Comparison of ENCODE assay signal across 2 cellular contexts in the genomic region with DNA sequence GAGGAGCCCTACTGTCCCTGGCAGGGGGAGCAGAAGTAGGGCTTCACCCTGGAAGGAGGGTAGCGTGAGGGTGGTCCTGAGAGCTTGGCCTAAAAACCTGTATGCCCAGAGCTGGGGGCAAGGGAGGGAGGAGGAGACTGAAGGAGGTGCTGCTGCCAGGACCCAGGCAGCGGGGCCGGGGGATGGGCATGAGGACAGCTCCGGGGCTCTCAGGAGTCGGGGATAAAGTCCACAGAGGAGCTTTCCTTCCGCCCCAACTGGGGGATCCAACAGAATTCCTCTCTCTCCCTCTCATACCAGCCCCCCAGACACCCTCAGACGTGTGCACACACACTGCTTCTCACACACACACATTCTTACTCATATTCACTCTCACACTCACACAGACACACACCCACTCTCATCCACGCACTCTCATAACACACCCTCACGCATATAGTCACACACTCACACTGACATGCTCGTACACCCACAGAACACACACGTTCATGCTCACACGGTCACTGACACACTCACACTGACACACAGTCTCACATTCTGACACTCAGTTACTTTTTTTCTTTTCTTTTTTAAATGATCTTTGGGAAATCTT.
TF ChIP-seq lines count a peak whose summit lies in the region.

No MANE protein-coding gene starts in this region.

TF ChIP-seq in HEK293, 187 proteins besides CTCF, POLR2A, EP300 and RAD21:
- TF ChIP-seq ZNF398 (tag by site-specific recombination; IDR thresholded peaks at IDR 0.05) (no peak), ZFHX2 (tag by site-specific recombination; conservative IDR thresholded peaks at IDR 0.05) (peak; percentile 65), GLI4 (tag by site-specific recombination; IDR thresholded peaks at IDR 0.05) (no peak), ZNF324 (tag by site-specific recombination; IDR thresholded peaks at IDR 0.05) (no peak), ZNF362 (tag by site-specific recombination; IDR thresholded peaks at IDR 0.05) (no peak), SP7 (tag by site-specific recombination; IDR thresholded peaks at IDR 0.05) (no peak), ZNF23 (tag by site-specific recombination; IDR thresholded peaks at IDR 0.05; ENCODE audit: borderline replicate concordance) (no peak), ZBTB1 (tag by site-specific recombination; IDR thresholded peaks at IDR 0.05) (no peak), ZIC2 (tag by site-specific recombination; IDR thresholded peaks at IDR 0.05) (no peak), EGR2 (tag by site-specific recombination; IDR thresholded peaks at IDR 0.05; ENCODE audit: low read depth) (peak; percentile 64), YY2 (tag by site-specific recombination; IDR thresholded peaks at IDR 0.05) (no peak), SP3 (tag by site-specific recombination; IDR thresholded peaks at IDR 0.05) (no peak)
- TF ChIP-seq, protein P1, sequence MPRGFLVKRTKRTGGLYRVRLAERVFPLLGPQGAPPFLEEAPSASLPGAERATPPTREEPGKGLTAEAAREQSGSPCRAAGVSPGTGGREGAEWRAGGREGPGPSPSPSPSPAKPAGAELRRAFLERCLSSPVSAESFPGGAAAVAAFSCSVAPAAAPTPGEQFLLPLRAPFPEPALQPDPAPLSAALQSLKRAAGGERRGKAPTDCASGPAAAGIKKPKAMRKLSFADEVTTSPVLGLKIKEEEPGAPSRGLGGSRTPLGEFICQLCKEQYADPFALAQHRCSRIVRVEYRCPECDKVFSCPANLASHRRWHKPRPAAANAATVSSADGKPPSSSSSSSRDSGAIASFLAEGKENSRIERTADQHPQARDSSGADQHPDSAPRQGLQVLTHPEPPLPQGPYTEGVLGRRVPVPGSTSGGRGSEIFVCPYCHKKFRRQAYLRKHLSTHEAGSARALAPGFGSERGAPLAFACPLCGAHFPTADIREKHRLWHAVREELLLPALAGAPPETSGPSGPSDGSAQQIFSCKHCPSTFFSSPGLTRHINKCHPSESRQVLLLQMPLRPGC (tag by site-specific recombination; IDR thresholded peaks at IDR 0.05): no peak
TF ChIP-seq in HEK293: peak in this region for 2.

TF ChIP-seq in K562, 482 proteins besides CTCF, POLR2A, EP300 and RAD21:
- TF ChIP-seq IRF1 (CRISPR knock-in tag; IDR thresholded peaks at IDR 0.05; ENCODE audit: borderline replicate concordance): no peak
- no peak for TF ChIP-seq ZNF830 (CRISPR knock-in tag; IDR thresholded peaks at IDR 0.05)
- no peak for TF ChIP-seq ETV1 (tag; conservative IDR thresholded peaks at IDR 0.05; ENCODE audit: low read depth)
- 0 out of 2 replicates have a peak, but pooled peaks have one; percentile 13 for TF ChIP-seq THRB (CRISPR knock-in tag; conservative IDR thresholded peaks at IDR 0.05)
- peak; percentile 24; the same call in 1 of the 2 replicates for TF ChIP-seq ZBTB2 (IDR thresholded peaks at IDR 0.05)
- TF ChIP-seq MYBL2 (IDR thresholded peaks at IDR 0.05; ENCODE audit: low read depth): peak; percentile 34; the same call in 1 of the 2 replicates
- no peak for TF ChIP-seq MYBL2 (CRISPR knock-in tag; IDR thresholded peaks at IDR 0.05; ENCODE audit: borderline replicate concordance)
- TF ChIP-seq ZFP91 (CRISPR knock-in tag; IDR thresholded peaks at IDR 0.05): no peak
- no peak for TF ChIP-seq KDM5B (IDR thresholded peaks at IDR 0.05; ENCODE audit: insufficient replicate concordance, low read depth, low read length)
- TF ChIP-seq CBX8 (IDR thresholded peaks at IDR 0.05; ENCODE audit: borderline replicate concordance, extremely low read depth, low read depth, low read length, poor library complexity, severe bottlenecking): no peak
- TF ChIP-seq TGIF2 (CRISPR knock-in tag; IDR thresholded peaks at IDR 0.05): no peak
- TF ChIP-seq, protein P2, sequence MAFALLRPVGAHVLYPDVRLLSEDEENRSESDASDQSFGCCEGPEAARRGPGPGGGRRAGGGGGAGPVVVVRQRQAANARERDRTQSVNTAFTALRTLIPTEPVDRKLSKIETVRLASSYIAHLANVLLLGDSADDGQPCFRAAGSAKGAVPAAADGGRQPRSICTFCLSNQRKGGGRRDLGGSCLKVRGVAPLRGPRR (CRISPR knock-in tag; IDR thresholded peaks at IDR 0.05): no peak
- TF ChIP-seq ZNF253 (CRISPR knock-in tag; conservative IDR thresholded peaks at IDR 0.05): no peak
- no peak for TF ChIP-seq ZNF239 (CRISPR knock-in tag; IDR thresholded peaks at IDR 0.05)
- TF ChIP-seq, protein P3, sequence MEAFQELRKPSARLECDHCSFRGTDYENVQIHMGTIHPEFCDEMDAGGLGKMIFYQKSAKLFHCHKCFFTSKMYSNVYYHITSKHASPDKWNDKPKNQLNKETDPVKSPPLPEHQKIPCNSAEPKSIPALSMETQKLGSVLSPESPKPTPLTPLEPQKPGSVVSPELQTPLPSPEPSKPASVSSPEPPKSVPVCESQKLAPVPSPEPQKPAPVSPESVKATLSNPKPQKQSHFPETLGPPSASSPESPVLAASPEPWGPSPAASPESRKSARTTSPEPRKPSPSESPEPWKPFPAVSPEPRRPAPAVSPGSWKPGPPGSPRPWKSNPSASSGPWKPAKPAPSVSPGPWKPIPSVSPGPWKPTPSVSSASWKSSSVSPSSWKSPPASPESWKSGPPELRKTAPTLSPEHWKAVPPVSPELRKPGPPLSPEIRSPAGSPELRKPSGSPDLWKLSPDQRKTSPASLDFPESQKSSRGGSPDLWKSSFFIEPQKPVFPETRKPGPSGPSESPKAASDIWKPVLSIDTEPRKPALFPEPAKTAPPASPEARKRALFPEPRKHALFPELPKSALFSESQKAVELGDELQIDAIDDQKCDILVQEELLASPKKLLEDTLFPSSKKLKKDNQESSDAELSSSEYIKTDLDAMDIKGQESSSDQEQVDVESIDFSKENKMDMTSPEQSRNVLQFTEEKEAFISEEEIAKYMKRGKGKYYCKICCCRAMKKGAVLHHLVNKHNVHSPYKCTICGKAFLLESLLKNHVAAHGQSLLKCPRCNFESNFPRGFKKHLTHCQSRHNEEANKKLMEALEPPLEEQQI (IDR thresholded peaks at IDR 0.05): no peak
- no peak for TF ChIP-seq CBX2 (IDR thresholded peaks at IDR 0.05; ENCODE audit: insufficient read depth, low read length, poor library complexity, severe bottlenecking)
- no peak for TF ChIP-seq CREM (IDR thresholded peaks at IDR 0.05; ENCODE audit: low read depth)
- TF ChIP-seq, protein P4, sequence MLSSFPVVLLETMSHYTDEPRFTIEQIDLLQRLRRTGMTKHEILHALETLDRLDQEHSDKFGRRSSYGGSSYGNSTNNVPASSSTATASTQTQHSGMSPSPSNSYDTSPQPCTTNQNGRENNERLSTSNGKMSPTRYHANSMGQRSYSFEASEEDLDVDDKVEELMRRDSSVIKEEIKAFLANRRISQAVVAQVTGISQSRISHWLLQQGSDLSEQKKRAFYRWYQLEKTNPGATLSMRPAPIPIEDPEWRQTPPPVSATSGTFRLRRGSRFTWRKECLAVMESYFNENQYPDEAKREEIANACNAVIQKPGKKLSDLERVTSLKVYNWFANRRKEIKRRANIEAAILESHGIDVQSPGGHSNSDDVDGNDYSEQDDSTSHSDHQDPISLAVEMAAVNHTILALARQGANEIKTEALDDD (IDR thresholded peaks at IDR 0.05): no peak
- no peak for TF ChIP-seq GTF2E2 (tag; IDR thresholded peaks at IDR 0.05)
TF ChIP-seq in K562: peak in this region for 3.
